14 cellular contexts compared by ENCODE assay signal in genomic region chr10:58839771-58840170, GRCh38.
A peak's percentile ranks its signal among the peaks of the same experiment; 100 is the strongest.
DNase-seq lines count a peak whose midpoint lies in the region; ATAC-seq lines count a peak whose summit lies in the region.
"Had no signal": no experiment of that assay in that cellular context is flagged by ENCODE, and none has a peak within 500 bp of the region (broad histone marks: within the 10 kb centered on the region; RNA-seq: fewer than 3 reads in every experiment).

No MANE protein-coding gene starts in this region.

- ATAC-seq in GM21619 (IDR thresholded peaks at IDR 0.05; ENCODE audit: unreplicated experiment) = no peak
- no peak for ATAC-seq in HG03045 (IDR thresholded peaks at IDR 0.05; ENCODE audit: unreplicated experiment)
- ATAC-seq: A549, GM12878, HepG2 had no signal

- DNase-seq in EL (peak; percentile 19), NCI-H69 (lab: John Stamatoyannopoulos, UW) (peak; percentile 3), fibroblast of gingiva (ENCODE audit: low read depth) (peak; percentile 58), NK-92 (lab: John Stamatoyannopoulos, UW; ENCODE audit: unreplicated experiment) (no peak)
- DNase-seq in stimulated activated CD8-positive, alpha-beta memory T cell treated with anti-CD3 and anti-CD28 coated beads, Interleukin-4, amount 100 ng/mL, for 48 hours = no peak
- DNase-seq: CD4-positive, CD25-positive, alpha-beta regulatory T cell; DMS53; HCEC 1CT; HFFc6 had no signal

Comparison
In these comparisons a context has a peak if more than half of its experiments do, and no peak if none do; other contexts are left out.
1. DNase-seq: peak in EL (single experiment), NCI-H69 (single experiment) and fibroblast of gingiva (single experiment); none in NK-92 (single experiment) and stimulated activated CD8-positive, alpha-beta memory T cell treated with anti-CD3 and anti-CD28 coated beads, Interleukin-4, amount 100 ng/mL, for 48 hours (single experiment).